In genomic region chr3:141740349-141740748, GRCh38 we compare ENCODE assay signal across 14 cellular contexts. TPM values are rescaled to one million over a fixed set of nuclear protein-coding genes. Genes with fewer than 3 reads are reported as not detected.
DNase-seq lines count a peak whose midpoint lies in the region; ATAC-seq, FAIRE-seq and TF ChIP-seq lines count a peak whose summit lies in the region.
"Had no signal": no experiment of that assay in that cellular context is flagged by ENCODE, and none has a peak within 500 bp of the region (broad histone marks: within the 10 kb centered on the region; RNA-seq: fewer than 3 reads in every experiment).

No MANE protein-coding gene starts in this region.

- peaks cover 40% of the 10 kb centered on the region for H3K4me1 Mint-ChIP-seq in activated CD8-positive, alpha-beta T cell treated with anti-CD3 and anti-CD28 coated beads, Interleukin-2, amount 10 ng/mL, durations not matched to agents 7 days and 5 days (ENCODE audit: low read depth)

- H3K9me3 Mint-ChIP-seq in activated CD8-positive, alpha-beta T cell treated with anti-CD3 and anti-CD28 coated beads, Interleukin-2, amount 10 ng/mL, durations not matched to agents 7 days and 5 days (ENCODE audit: insufficient read depth) = no peaks in the 10 kb centered on the region
- H3K9me3 Mint-ChIP-seq: activated naive CD4-positive, alpha-beta T cell treated with anti-CD3 and anti-CD28 coated beads, Interleukin-2, amount 50 U/mL, for 72 hours; CD14-positive monocyte had no signal

- CTCF ChIA-PET in activated CD8-positive, alpha-beta T cell treated with anti-CD3 and anti-CD28 coated beads, Interleukin-2, amount 10 ng/mL, durations not matched to agents 7 days and 5 days (lab: Charles Lee) = interaction anchor here (0.7 to 4.5 kb wide), 3 partner anchors 33 to 173 kb away, joined by 3 to 48 read pairs (median 29); partner anchors contain the start of gene ATP1B3

- no peak overlapping the region for H3K27ac Mint-ChIP-seq in activated CD8-positive, alpha-beta T cell treated with anti-CD3 and anti-CD28 coated beads, Interleukin-2, amount 10 ng/mL, durations not matched to agents 7 days and 5 days

- FAIRE-seq in keratinocyte (lab: Jason Lieb, UNC) = no peak
- FAIRE-seq: GM18507, H1 had no signal

- H3K4me3 Mint-ChIP-seq in activated CD8-positive, alpha-beta T cell treated with anti-CD3 and anti-CD28 coated beads, Interleukin-2, amount 10 ng/mL, durations not matched to agents 7 days and 5 days = peak overlapping the region; percentile 13

- H3K4me2 ChIP-seq in keratinocyte (ENCODE audit: control insufficient read depth, extremely low read depth, insufficient read depth, low read depth, low read length) = peak overlapping the region; percentile 90

- peaks cover 2% of the 10 kb centered on the region for H3K9me1 ChIP-seq in keratinocyte (ENCODE audit: control insufficient read depth, extremely low read depth, insufficient read depth, low read length)

- no peaks in the 10 kb centered on the region for H3K27me3 Mint-ChIP-seq in activated CD8-positive, alpha-beta T cell treated with anti-CD3 and anti-CD28 coated beads, Interleukin-2, amount 10 ng/mL, durations not matched to agents 7 days and 5 days (ENCODE audit: low read depth)

- ATAC-seq in heart left ventricle = no peak
- ATAC-seq in Right ventricle myocardium inferior = no peak
- no peak for ATAC-seq in activated CD8-positive, alpha-beta T cell treated with anti-CD3 and anti-CD28 coated beads, Interleukin-2, amount 10 ng/mL, durations not matched to agents 7 days and 5 days
- ATAC-seq in body of pancreas = no peak
- ATAC-seq in HG02938 (IDR thresholded peaks at IDR 0.05; ENCODE audit: unreplicated experiment) = no peak
- ATAC-seq: activated naive CD4-positive, alpha-beta T cell treated with anti-CD3 and anti-CD28 coated beads, Interleukin-2, amount 50 U/mL, for 72 hours had no signal

- peaks cover 0 to 29% (median 26%) of the 10 kb centered on the region in 9 donors for H3K36me3 ChIP-seq in heart left ventricle
- peaks cover 7 to 10% of the 10 kb centered on the region in 2 experiments for H3K36me3 ChIP-seq in keratinocyte (ENCODE audit: control insufficient read depth in 2 of 2, extremely low read depth in 1 of 2, insufficient read depth in 2 of 2, low read length in 2 of 2)
- peaks cover 0 to 6% (median 0%) of the 10 kb centered on the region in 3 donors for H3K36me3 ChIP-seq in tibial nerve
- H3K36me3 ChIP-seq in body of pancreas (replicated peaks in 1 of 2; ENCODE audit: insufficient read depth in 1 of 2, low read depth in 2 of 2) = peaks cover 0 to 9% of the 10 kb centered on the region in 2 donors

- H3K36me3 Mint-ChIP-seq in activated CD8-positive, alpha-beta T cell treated with anti-CD3 and anti-CD28 coated beads, Interleukin-2, amount 10 ng/mL, durations not matched to agents 7 days and 5 days (ENCODE audit: low read depth) = peaks cover 20% of the 10 kb centered on the region

- DNase-seq in heart left ventricle (no peak), Right ventricle myocardium inferior (ENCODE audit: missing footprints) (no peak), keratinocyte (ENCODE audit: low read depth, low spot score) (no peak), tibial nerve (ENCODE audit: low spot score in 2 of 2) (no peak), body of pancreas (no peak), GM20000 (ENCODE audit: low spot score) (no peak)
- DNase-seq in activated CD8-positive, alpha-beta T cell treated with anti-CD3 and anti-CD28 coated beads, Interleukin-2, amount 10 ng/mL, durations not matched to agents 7 days and 5 days = no peak
- DNase-seq: NCI-H446 treated with DMSO at 0.1 percent for 48 hours had no signal

- H2AFZ ChIP-seq in keratinocyte (ENCODE audit: control insufficient read depth, low read length) = no peak overlapping the region

- H3K4me1 ChIP-seq in heart left ventricle = peaks cover 0 to 53% (median 34%) of the 10 kb centered on the region in 12 donors
- peaks cover 20% of the 10 kb centered on the region for H3K4me1 ChIP-seq in keratinocyte (ENCODE audit: control insufficient read depth, extremely low read depth, insufficient read depth, low read length)
- H3K4me1 ChIP-seq in tibial nerve = peaks cover 0 to 52% (median 28%) of the 10 kb centered on the region in 4 donors
- peaks cover 27% of the 10 kb centered on the region for H3K4me1 ChIP-seq in body of pancreas

- no peak for TF ChIP-seq EP300 in tibial nerve (IDR thresholded peaks at IDR 0.05)

- H3K27ac ChIP-seq in heart left ventricle = peak overlapping the region in 7 of 12 donors; percentile 91 to 97 (median 96)
- H3K27ac ChIP-seq in keratinocyte (ENCODE audit: control insufficient read depth, insufficient read depth, low read length) = peak overlapping the region; percentile 97
- peak overlapping the region in 3 of 4 donors; percentile 20 to 93 (median 89) for H3K27ac ChIP-seq in tibial nerve
- no peak overlapping the region for H3K27ac ChIP-seq in body of pancreas

- intact Hi-C loops in heart left ventricle (cut with DNase I) (no loop called here), Right ventricle myocardium inferior (cut with DNase I) (no loop called here), body of pancreas (cut with DNase I) (no loop called here)

- TF ChIP-seq POLR2A in heart left ventricle (IDR thresholded peaks at IDR 0.05) = no peak
- no peak for TF ChIP-seq POLR2A in tibial nerve (IDR thresholded peaks at IDR 0.05)
- TF ChIP-seq POLR2A in body of pancreas (IDR thresholded peaks at IDR 0.05) = no peak

- H3K9me3 ChIP-seq in heart left ventricle (no peaks in the 10 kb centered on the region), keratinocyte (ENCODE audit: control insufficient read depth, low read depth, low read length) (no peaks in the 10 kb centered on the region), tibial nerve (no peaks in the 10 kb centered on the region), body of pancreas (no peaks in the 10 kb centered on the region)

- dilution Hi-C loops in keratinocyte (cut with MboI; ENCODE audit: extremely low pct_ligation_motif_present, low sequenced_read_pairs) = no loop called here

- no peak for TF ChIP-seq CTCF in heart left ventricle (IDR thresholded peaks at IDR 0.05)
- no peak for TF ChIP-seq CTCF in keratinocyte (optimal IDR thresholded peaks at IDR 0.05 in 1 of 3, IDR thresholded peaks at IDR 0.05 in 1 of 3, conservative IDR thresholded peaks at IDR 0.05 in 1 of 3; ENCODE audit: extremely low read depth in 1 of 3, insufficient read depth in 2 of 3, low read length in 3 of 3)
- TF ChIP-seq CTCF in tibial nerve (IDR thresholded peaks at IDR 0.05) = no peak
- TF ChIP-seq CTCF in body of pancreas (IDR thresholded peaks at IDR 0.05) = no peak
- TF ChIP-seq CTCF in GM20000 (IDR thresholded peaks at IDR 0.05; ENCODE audit: extremely low read depth, missing control alignments) = no peak

- H3K27me3 ChIP-seq in heart left ventricle (no peaks in the 10 kb centered on the region), keratinocyte (ENCODE audit: control insufficient read depth, extremely low read depth, insufficient read depth, low read length) (no peaks in the 10 kb centered on the region), tibial nerve (no peaks in the 10 kb centered on the region), body of pancreas (no peaks in the 10 kb centered on the region)

- peaks cover 8% of the 10 kb centered on the region for H4K20me1 ChIP-seq in keratinocyte (ENCODE audit: control insufficient read depth, extremely low read depth, insufficient read depth, low read length)

- peak overlapping the region in 2 of 12 donors; percentile 27 to 99 for H3K4me3 ChIP-seq in heart left ventricle
- peak overlapping the region in 2 of 3 experiments; percentile 91 to 99 for H3K4me3 ChIP-seq in keratinocyte (ENCODE audit: control insufficient read depth in 2 of 3, extremely low read depth in 1 of 3, insufficient read depth in 2 of 3, low read depth in 1 of 3, low read length in 3 of 3)
- H3K4me3 ChIP-seq in tibial nerve = no peak overlapping the region
- H3K4me3 ChIP-seq in body of pancreas = no peak overlapping the region

- peaks cover 68% of the 10 kb centered on the region for H3K79me2 ChIP-seq in keratinocyte (ENCODE audit: control insufficient read depth, insufficient read depth, low read length)

- POLR2A ChIA-PET in activated CD8-positive, alpha-beta T cell treated with anti-CD3 and anti-CD28 coated beads, Interleukin-2, amount 10 ng/mL, durations not matched to agents 7 days and 5 days (lab: Charles Lee) = interaction anchor here (0.8 to 3.3 kb wide), 2 partner anchors 57 to 135 kb away, joined by 3 to 21 read pairs; no protein-coding TSS in a partner anchor

- no peak overlapping the region for H3K9ac ChIP-seq in keratinocyte (ENCODE audit: control insufficient read depth, extremely low read depth, insufficient read depth, low read length)

RNA-seq across cellular contexts. Expression of gene RNF7, which starts 2.3 kb away (rescaled TPM):
- total RNA-seq in heart left ventricle (10 to 100 TPM; 73.0 to 95.3 (median 79.4) TPM), Right ventricle myocardium inferior (82.6 TPM), tibial nerve (10 to 100 TPM; 65.7 to 80.2 (median 66.8) TPM), body of pancreas (10 to 100 TPM; 12.5 to 61.2 TPM)
- polyA plus RNA-seq in heart left ventricle (100 to 1,000 TPM in 1 of 2 donors, 10 to 100 TPM in 1; 91.3 to 197 TPM), keratinocyte (91.1 to 105 TPM (median 96.5 TPM) in 3 replicates)
- total RNA-seq in activated CD8-positive, alpha-beta T cell treated with anti-CD3 and anti-CD28 coated beads, Interleukin-2, amount 10 ng/mL, durations not matched to agents 7 days and 5 days = 10 to 100 TPM; 58.5 to 61.2 TPM
- polyA plus RNA-seq in keratinocyte (2011; ENCODE audit: low read depth) = 41.4 TPM
- polyA plus RNA-seq in keratinocyte (2011; cell fraction: cytosol; rRNA removed) = 105 and 127 TPM in 2 replicates
- polyA plus RNA-seq in keratinocyte (2011; cell fraction: nucleus; rRNA removed) = 33.2 and 42.3 TPM in 2 replicates
- polyA plus RNA-seq in keratinocyte (2012; ENCODE audit: low replicate concordance) = 84.1 and 92.6 TPM in 2 replicates
- 8.1 to 27.5 TPM (median 24.3 TPM) in 3 replicates for polyA minus RNA-seq in keratinocyte
- polyA minus RNA-seq in keratinocyte (2011; cell fraction: cytosol; rRNA and poly(A)+ RNA removed) = 37.6 TPM
- polyA minus RNA-seq in keratinocyte (2011; cell fraction: nucleus; rRNA and poly(A)+ RNA removed) = 2.6 and 6.8 TPM in 2 replicates

RNA-seq across cellular contexts. Expression of gene GRK7, which starts 22.9 kb away (rescaled TPM):
- total RNA-seq in heart left ventricle = under 1 TPM in 1 of 9 donors, not detected in 8; 0.13 TPM
- under 1 TPM in 1 of 2 donors, not detected in 1; 0.06 TPM for polyA plus RNA-seq in heart left ventricle
- total RNA-seq in Right ventricle myocardium inferior = not detected
- not detected for total RNA-seq in activated CD8-positive, alpha-beta T cell treated with anti-CD3 and anti-CD28 coated beads, Interleukin-2, amount 10 ng/mL, durations not matched to agents 7 days and 5 days
- not detected in 3 replicates for polyA plus RNA-seq in keratinocyte
- polyA plus RNA-seq in keratinocyte (2011; ENCODE audit: low read depth) = 0.21 TPM
- polyA plus RNA-seq in keratinocyte (2011; cell fraction: cytosol; rRNA removed) = not detected in 2 replicates
- polyA plus RNA-seq in keratinocyte (2011; cell fraction: nucleus; rRNA removed) = not detected in 2 replicates
- not detected in 2 replicates for polyA plus RNA-seq in keratinocyte (2012; ENCODE audit: low replicate concordance)
- not detected in 3 replicates for polyA minus RNA-seq in keratinocyte
- polyA minus RNA-seq in keratinocyte (2011; cell fraction: cytosol; rRNA and poly(A)+ RNA removed) = not detected
- not detected in 2 replicates for polyA minus RNA-seq in keratinocyte (2011; cell fraction: nucleus; rRNA and poly(A)+ RNA removed)
- under 1 TPM in 1 of 4 donors, not detected in 3; 0.30 TPM for total RNA-seq in tibial nerve
- not detected for total RNA-seq in body of pancreas
- total RNA-seq: activated naive CD4-positive, alpha-beta T cell treated with anti-CD3 and anti-CD28 coated beads, Interleukin-2, amount 50 U/mL, for 72 hours; H1; mucosa of gallbladder had no signal
- polyA plus RNA-seq: H1 had no signal

Comparison
In these comparisons a context has a peak if more than half of its experiments do, and no peak if none do; other contexts are left out.
1. H3K27ac ChIP-seq: peak in heart left ventricle (7 of 12), keratinocyte (single experiment) and tibial nerve (3 of 4); none in body of pancreas (0 of 4).
2. H3K4me3 ChIP-seq: peak in keratinocyte (2 of 3); none in tibial nerve (0 of 4) and body of pancreas (0 of 2).